ENCODE assay signal across 8 cellular contexts in the genomic region with DNA sequence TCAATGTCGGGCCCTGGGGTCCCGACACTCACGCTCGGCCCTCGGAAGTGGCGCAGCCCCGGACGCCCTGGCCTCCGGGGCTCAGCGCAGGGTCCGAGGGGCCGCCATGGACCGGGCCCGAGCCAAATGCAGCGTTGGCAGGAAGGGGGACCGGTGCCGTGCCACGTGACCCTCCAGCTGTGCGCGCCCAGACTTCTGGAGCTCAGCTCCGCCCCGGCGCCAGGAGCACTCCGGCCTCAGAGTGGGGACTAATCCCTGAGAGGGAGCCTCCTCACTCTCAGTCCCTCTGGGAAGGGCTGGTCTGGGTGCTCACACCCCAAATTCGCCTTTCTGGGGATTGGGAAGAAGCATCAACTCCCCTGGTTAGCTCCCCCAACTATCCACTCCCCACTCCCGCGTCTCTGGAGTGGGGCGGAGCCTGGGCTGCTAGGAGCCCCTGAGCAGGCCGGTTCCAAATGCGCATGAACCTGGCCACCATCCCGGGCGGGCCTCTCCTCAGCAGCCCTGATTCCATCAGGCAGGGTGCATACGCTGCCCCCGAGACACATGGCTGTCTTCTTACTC. TPM values are rescaled to one million over a fixed set of nuclear protein-coding genes. Genes with fewer than 3 reads are reported as not detected.
DNase-seq lines count a peak whose midpoint lies in the region; ATAC-seq, FAIRE-seq and TF ChIP-seq lines count a peak whose summit lies in the region.

A gene with protein sequence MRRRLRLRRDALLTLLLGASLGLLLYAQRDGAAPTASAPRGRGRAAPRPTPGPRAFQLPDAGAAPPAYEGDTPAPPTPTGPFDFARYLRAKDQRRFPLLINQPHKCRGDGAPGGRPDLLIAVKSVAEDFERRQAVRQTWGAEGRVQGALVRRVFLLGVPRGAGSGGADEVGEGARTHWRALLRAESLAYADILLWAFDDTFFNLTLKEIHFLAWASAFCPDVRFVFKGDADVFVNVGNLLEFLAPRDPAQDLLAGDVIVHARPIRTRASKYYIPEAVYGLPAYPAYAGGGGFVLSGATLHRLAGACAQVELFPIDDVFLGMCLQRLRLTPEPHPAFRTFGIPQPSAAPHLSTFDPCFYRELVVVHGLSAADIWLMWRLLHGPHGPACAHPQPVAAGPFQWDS (minus strand): TSS at position 166 of the 564 bp plus-strand sequence. CDS start 513 bp downstream, outside the sequence.

- peaks cover 9% of the 10 kb centered on the region; the same call in 1 of the 2 replicates for H4K20me1 ChIP-seq in HepG2 (ENCODE audit: insufficient read depth, low read length)

- WGBS in HepG2 (ENCODE audit: low lambda C conversion rate): 3% methylated on average over 13 of the region's 34 CpGs

- peak within 1 kb of the TSS; percentile 1 for H3K27ac ChIP-seq in HepG2 (ENCODE audit: extremely low read length, insufficient read depth, low read length)
- H3K27ac ChIP-seq in stomach smooth muscle (ENCODE audit: low read length): peak within 1 kb of the TSS; percentile 81

- FAIRE-seq in GM12892 (lab: Jason Lieb, UNC) (no peak), HepG2 (lab: Jason Lieb, UNC) (peak; percentile 52)

- H2AFZ ChIP-seq in HepG2 (ENCODE audit: low read length): no peak within 1 kb of the TSS

- POLR2A ChIA-PET in AG04449 (lab: Yijun Ruan, JAX) (interaction anchor here (0.7 to 1.5 kb wide), 7 partner anchors 9 to 133 kb away, joined by 3 to 6 read pairs (median 4); a partner anchor contains a TSS), HepG2 (lab: Yijun Ruan, JAX) (interaction anchor here (0.9 to 4.1 kb wide), 15 partner anchors 9 to 246 kb away, joined by 3 to 31 read pairs (median 6); a partner anchor contains a TSS)

- BruUV-seq in HepG2 (replicated peaks; lab: Mats Ljungman, UMichigan): no TSS peak

- H3K36me3 ChIP-seq in HepG2 (replicated peaks in 1 of 2; ENCODE audit: control insufficient read depth in 1 of 2, insufficient read depth in 2 of 2, low read length in 2 of 2): peaks cover 17 to 32% of the 10 kb centered on the region in 2 experiments; a peak in 4 of 5 replicates
- peaks cover 13 to 24% of the 10 kb centered on the region in 2 donors for H3K36me3 ChIP-seq in stomach smooth muscle (ENCODE audit: control insufficient read depth in 2 of 2, insufficient read depth in 2 of 2, low read length in 2 of 2)

- H3K4me1 ChIP-seq in HepG2 (ENCODE audit: insufficient read depth, low read length) (peaks cover 21% of the 10 kb centered on the region), stomach smooth muscle (ENCODE audit: control insufficient read depth, insufficient read depth, low read length) (peaks cover 26% of the 10 kb centered on the region)

- 0 out of 2 replicates have a peak, but pooled peaks have one; percentile 15 for TF ChIP-seq RAD21 in HepG2 (CRISPR knock-in tag; IDR thresholded peaks at IDR 0.05)

- no peaks in the 10 kb centered on the region; a peak in 1 of 5 replicates for H3K27me3 ChIP-seq in HepG2 (ENCODE audit: control insufficient read depth in 1 of 2, insufficient read depth in 2 of 2, low read length in 2 of 2)
- peaks cover 2 to 17% of the 10 kb centered on the region in 2 donors for H3K27me3 ChIP-seq in stomach smooth muscle (ENCODE audit: control insufficient read depth in 1 of 2, insufficient read depth in 2 of 2, low read length in 2 of 2)

- H3K9ac ChIP-seq in HepG2 (ENCODE audit: insufficient read depth, low read depth, low read length): peak within 1 kb of the TSS; percentile 63
- H3K9ac ChIP-seq in stomach smooth muscle (ENCODE audit: low read length in 2 of 2): peak within 1 kb of the TSS; percentile 59 to 76

- intact Hi-C loops in HepG2 (cut with micrococcal nuclease; ENCODE audit: unreplicated experiment): loop anchor here (10.0 kb wide), 1 partner anchor 256 kb away; no protein-coding TSS in a partner anchor

- TF ChIP-seq POLR2A in GM12892 (IDR thresholded peaks at IDR 0.05; ENCODE audit: low read depth, low read length) (no peak; the same call in 1 of the 2 replicates), HepG2 (IDR thresholded peaks at IDR 0.05; ENCODE audit: insufficient read depth in 1 of 2, low read depth in 2 of 2, low read length in 2 of 2) (peak; percentile 39 to 51; a peak in 2 of 4 replicates)

- peak within 1 kb of the TSS; percentile 96 for H3K4me2 ChIP-seq in HepG2 (ENCODE audit: low read depth, low read length)

- H3K9me3 ChIP-seq in HepG2 (ENCODE audit: low read length) (no peaks in the 10 kb centered on the region), stomach smooth muscle (ENCODE audit: control insufficient read depth in 2 of 2, low read length in 2 of 2) (no peaks in the 10 kb centered on the region)

- in situ Hi-C loops in HepG2 (cut with HindIII; ENCODE audit: extremely low pct_ligation_motif_present, low pct_unique_long_range_greater_than_20kb): no loop called here

- ATAC-seq in HG03045 (IDR thresholded peaks at IDR 0.05; ENCODE audit: unreplicated experiment) (peak; percentile 55), SK-N-SH treated with all-trans-retinoic acid at 6 μM for 48 hours (peak; percentile 76), HepG2 (peak; percentile 69)

- TF ChIP-seq EP300 in HepG2 (IDR thresholded peaks at IDR 0.05; ENCODE audit: low read depth in 2 of 2, low read length in 2 of 2): peak in 1 of 2 experiments; percentile 33; a peak in 1 of 4 replicates
- no peak for TF ChIP-seq EP300 in HepG2 (CRISPR knock-in tag; IDR thresholded peaks at IDR 0.05; ENCODE audit: borderline replicate concordance)

- CTCF ChIA-PET in AG04449 (lab: Yijun Ruan, JAX) (interaction anchor here (0.8 to 13.2 kb wide), 17 partner anchors 9 to 203 kb away, joined by 3 to 241 read pairs (median 4); a partner anchor contains a TSS), HepG2 (lab: Yijun Ruan, JAX; ENCODE audit: low intra/inter-chr PET ratio, low total read pairs) (no interaction called here)

- no peaks in the 10 kb centered on the region for H3K79me2 ChIP-seq in HepG2 (ENCODE audit: insufficient read depth, low read length)

- no peak for DNase-seq in AG04449 (ENCODE audit: low read depth, low spot score)
- DNase-seq in GM12892 (ENCODE audit: insufficient read length): peak; percentile 79
- DNase-seq in dermis blood vessel endothelial cell: peak; percentile 49
- DNase-seq in HepG2 (ENCODE audit: low spot score): peak; percentile 56
- no peak for DNase-seq in SKM-1 treated with dmso at 0.1 percent for 144 hours (lab: John Stamatoyannopoulos, UW; ENCODE audit: unreplicated experiment)

- no peak for TF ChIP-seq CTCF in AG04449 (IDR thresholded peaks at IDR 0.05; ENCODE audit: insufficient read depth, low read length, missing control alignments)
- TF ChIP-seq CTCF in HepG2 (CRISPR knock-in tag; IDR thresholded peaks at IDR 0.05): peak; percentile 8; the same call in 1 of the 2 replicates

- H3K4me3 ChIP-seq in AG04449 (ENCODE audit: low read depth, low read length) (peak within 1 kb of the TSS; percentile 64), HepG2 (replicated peaks in 1 of 3; ENCODE audit: insufficient read depth in 1 of 3, low read depth in 2 of 3, low read length in 3 of 3) (peak within 1 kb of the TSS; percentile 64 to 77 (median 73)), stomach smooth muscle (ENCODE audit: low read length in 2 of 2) (peak within 1 kb of the TSS; percentile 59 to 77)

TF ChIP-seq in SK-N-SH treated with all-trans-retinoic acid at 6 μM for 48 hours, 23 proteins besides CTCF, POLR2A, EP300 and RAD21:
- TF ChIP-seq TCF4 (CRISPR knock-in tag; IDR thresholded peaks at IDR 0.05; ENCODE audit: borderline replicate concordance) (peak; percentile 15; the same call in 1 of the 2 replicates), ZNF8 (CRISPR knock-in tag; IDR thresholded peaks at IDR 0.05) (no peak)

TF ChIP-seq in HepG2, 621 proteins besides CTCF, POLR2A, EP300 and RAD21 (continues in another document):
- TF ChIP-seq, protein P1, sequence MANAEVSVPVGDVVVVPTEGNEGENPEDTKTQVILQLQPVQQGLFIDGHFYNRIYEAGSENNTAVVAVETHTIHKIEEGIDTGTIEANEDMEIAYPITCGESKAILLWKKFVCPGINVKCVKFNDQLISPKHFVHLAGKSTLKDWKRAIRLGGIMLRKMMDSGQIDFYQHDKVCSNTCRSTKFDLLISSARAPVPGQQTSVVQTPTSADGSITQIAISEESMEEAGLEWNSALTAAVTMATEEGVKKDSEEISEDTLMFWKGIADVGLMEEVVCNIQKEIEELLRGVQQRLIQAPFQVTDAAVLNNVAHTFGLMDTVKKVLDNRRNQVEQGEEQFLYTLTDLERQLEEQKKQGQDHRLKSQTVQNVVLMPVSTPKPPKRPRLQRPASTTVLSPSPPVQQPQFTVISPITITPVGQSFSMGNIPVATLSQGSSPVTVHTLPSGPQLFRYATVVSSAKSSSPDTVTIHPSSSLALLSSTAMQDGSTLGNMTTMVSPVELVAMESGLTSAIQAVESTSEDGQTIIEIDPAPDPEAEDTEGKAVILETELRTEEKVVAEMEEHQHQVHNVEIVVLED (CRISPR knock-in tag; IDR thresholded peaks at IDR 0.05; ENCODE audit: borderline replicate concordance): peak; percentile 56; the same call in 1 of the 2 replicates
- TF ChIP-seq, protein P2, sequence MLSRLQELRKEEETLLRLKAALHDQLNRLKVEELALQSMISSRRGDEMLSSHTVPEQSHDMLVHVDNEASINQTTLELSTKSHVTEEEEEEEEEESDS (CRISPR knock-in tag; IDR thresholded peaks at IDR 0.05; ENCODE audit: borderline replicate concordance): 0 out of 2 replicates have a peak, but pooled peaks have one; percentile 32

RNA-seq across cellular contexts. Expression of the gene that starts here (rescaled TPM):
- 1.1 TPM for polyA plus RNA-seq in GM12892 (2012; ENCODE audit: missing spikeins)
- total RNA-seq in dermis blood vessel endothelial cell: 3.5 and 5.3 TPM in 2 replicates
- 1.5 and 3.1 TPM in 2 replicates for total RNA-seq in HepG2 (2016; rRNA removed; fragmentation: Illumina TruSeq; extraction: Trizol)
- 0.61 and 0.79 TPM in 2 replicates for total RNA-seq in HepG2 (2016; cell fraction: cytosol; rRNA removed; fragmentation: Illumina TruSeq; extraction: Trizol; ENCODE audit: low read depth)
- total RNA-seq in HepG2 (2016; cell fraction: insoluble cytoplasmic fraction; rRNA removed; fragmentation: Illumina TruSeq; extraction: Trizol): 1.5 and 2.9 TPM in 2 replicates
- 1.8 and 2.1 TPM in 2 replicates for total RNA-seq in HepG2 (2016; cell fraction: membrane; rRNA removed; fragmentation: Illumina TruSeq; extraction: Trizol)
- 1.8 and 2.5 TPM in 2 replicates for total RNA-seq in HepG2 (2016; cell fraction: nucleus; rRNA removed; fragmentation: Illumina TruSeq; extraction: Trizol)
- polyA plus RNA-seq in HepG2 (2011; rRNA removed): 1.2 and 1.5 TPM in 2 replicates
- polyA plus RNA-seq in HepG2 (2011; cell fraction: cytosol; rRNA removed): 1.4 and 1.9 TPM in 2 replicates
- polyA plus RNA-seq in HepG2 (2011; cell fraction: nucleus; rRNA removed): 2.0 and 2.5 TPM in 2 replicates
- polyA plus RNA-seq in HepG2 (2012): 0.80 and 0.82 TPM in 2 replicates
- polyA plus RNA-seq in HepG2 (2016; cell fraction: cytosol; fragmentation: Illumina TruSeq; extraction: Trizol; ENCODE audit: low read depth): 0.38 and 0.54 TPM in 2 replicates
- 1.9 and 2.0 TPM in 2 replicates for polyA plus RNA-seq in HepG2 (2016; cell fraction: insoluble cytoplasmic fraction; fragmentation: Illumina TruSeq; extraction: Trizol; ENCODE audit: low read depth)
- 1.3 and 1.7 TPM in 2 replicates for polyA plus RNA-seq in HepG2 (2016; cell fraction: membrane; fragmentation: Illumina TruSeq; extraction: Trizol; ENCODE audit: low read depth)
- polyA plus RNA-seq in HepG2 (2016; cell fraction: nucleus; fragmentation: Illumina TruSeq; extraction: Trizol; ENCODE audit: insufficient read depth, low read depth): 4.0 and 4.3 TPM in 2 replicates
- polyA minus RNA-seq in HepG2 (2011; rRNA and poly(A)+ RNA removed; ENCODE audit: low replicate concordance): 2.8 and 8.7 TPM in 2 replicates
- polyA minus RNA-seq in HepG2 (2011; cell fraction: cytosol; rRNA and poly(A)+ RNA removed): 0.99 and 1.1 TPM in 2 replicates
- polyA minus RNA-seq in HepG2 (2011; cell fraction: nucleus; rRNA and poly(A)+ RNA removed): 0.99 and 1.7 TPM in 2 replicates

Comparison
In these comparisons a context has a peak if more than half of its experiments do, and no peak if none do; other contexts are left out.
1. DNase-seq: peak in GM12892 (single experiment), dermis blood vessel endothelial cell (single experiment) and HepG2 (single experiment); none in AG04449 (single experiment) and SKM-1 treated with dmso at 0.1 percent for 144 hours (single experiment).
2. Peak in every context shown above with its lines, with median percentiles within 50 percentile points of each other: H3K4me3 ChIP-seq and ATAC-seq.